ENCODE assay signal across 8 cellular contexts in the genomic region with DNA sequence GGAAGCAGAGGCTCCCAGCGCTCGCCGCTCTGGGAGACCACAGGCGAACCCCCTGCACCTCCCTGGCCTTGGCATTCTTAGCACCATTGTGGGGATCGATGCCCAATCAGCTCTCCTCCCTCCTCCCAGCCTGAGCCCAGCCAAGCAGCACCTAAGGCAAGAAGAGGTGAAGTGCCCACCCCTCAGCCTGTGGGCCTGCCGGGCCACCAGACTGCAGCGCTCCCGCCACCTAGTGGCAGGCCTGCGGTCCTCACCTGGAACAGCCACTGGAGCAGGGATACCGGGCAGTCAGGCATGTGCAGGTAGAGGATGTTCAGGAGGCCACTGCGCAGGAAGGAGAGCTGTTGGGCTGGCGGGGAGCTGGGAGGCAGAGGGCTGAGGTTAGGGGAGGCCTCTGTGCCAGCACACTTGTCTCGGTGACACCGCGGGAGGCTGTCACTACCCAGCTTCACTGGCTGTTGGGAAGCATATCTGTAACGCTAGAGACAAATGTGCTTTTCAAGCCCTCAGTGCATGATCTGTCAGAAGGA. TPM values are rescaled to one million over a fixed set of nuclear protein-coding genes. Genes with fewer than 3 reads are reported as not detected.
DNase-seq lines count a peak whose midpoint lies in the region; ATAC-seq lines count a peak whose summit lies in the region.

No MANE protein-coding gene starts in this region.

- no peak overlapping the region for H3K4me3 ChIP-seq in CD4-positive, CD25-positive, alpha-beta regulatory T cell (ENCODE audit: low read depth, low read length)
- H3K4me3 ChIP-seq in HAP-1, result no peak overlapping the region

- no peak overlapping the region for H3K27ac ChIP-seq in CD4-positive, CD25-positive, alpha-beta regulatory T cell (ENCODE audit: insufficient read depth, low read length, poor library complexity, severe bottlenecking)

- peak overlapping the region in 2 of 4 donors; percentile 27 to 32 for H3K4me3 Mint-ChIP-seq in CD4-positive, CD25-positive, alpha-beta regulatory T cell

- H3K36me3 ChIP-seq in CD4-positive, CD25-positive, alpha-beta regulatory T cell (ENCODE audit: control insufficient read depth, insufficient read depth, low read length), result no peaks in the 10 kb centered on the region
- no peaks in the 10 kb centered on the region for H3K36me3 ChIP-seq in HAP-1 (replicated peaks)

- peaks cover 9% of the 10 kb centered on the region for H3K27me3 Mint-ChIP-seq in CD4-positive, CD25-positive, alpha-beta regulatory T cell

- peak; percentile 91 to 92 for ATAC-seq in CD4-positive, CD25-positive, alpha-beta regulatory T cell (ENCODE audit: low read depth in 2 of 2)
- ATAC-seq in HG02678 (IDR thresholded peaks at IDR 0.05; ENCODE audit: unreplicated experiment), result no peak

- H3K9me3 Mint-ChIP-seq in CD4-positive, CD25-positive, alpha-beta regulatory T cell, result no peaks in the 10 kb centered on the region

- no peaks in the 10 kb centered on the region for H3K36me3 Mint-ChIP-seq in CD4-positive, CD25-positive, alpha-beta regulatory T cell

- in situ Hi-C loops in HAP-1 (cut with MboI; ENCODE audit: low sequenced_read_pairs), result loop anchor here (5.0 kb wide), 1 partner anchor 94 kb away; a partner anchor contains a TSS

- peak overlapping the region in 1 of 3 donors; percentile 48 for H3K27ac Mint-ChIP-seq in CD4-positive, CD25-positive, alpha-beta regulatory T cell

- peaks cover 5 to 24% (median 14%) of the 10 kb centered on the region in 4 donors for H3K4me1 Mint-ChIP-seq in CD4-positive, CD25-positive, alpha-beta regulatory T cell

- no peaks in the 10 kb centered on the region for H3K9me3 ChIP-seq in CD4-positive, CD25-positive, alpha-beta regulatory T cell (ENCODE audit: control insufficient read depth in 2 of 2, low read length in 2 of 2)
- H3K9me3 ChIP-seq in HAP-1, result no peaks in the 10 kb centered on the region

- peak; percentile 54 to 77 (median 75) for DNase-seq in CD4-positive, CD25-positive, alpha-beta regulatory T cell
- DNase-seq in HAP-1 (ENCODE audit: low spot score in 2 of 2) (peak; percentile 71 to 87), NCI-H2196 treated with DMSO at 0.1 percent for 48 hours (lab: John Stamatoyannopoulos, UW; ENCODE audit: unreplicated experiment) (peak; percentile 78), kidney glomerular epithelial cell (lab: John Stamatoyannopoulos, UW) (peak; percentile 49)
- peak; percentile 71 for DNase-seq in activated CD4-positive, CD25-positive, alpha-beta regulatory T cell treated with anti-CD3 and anti-CD28 coated beads, Interleukin-2, amount 50 U/mL, for 72 hours
- peak; percentile 73 for DNase-seq in central memory CD4-positive, alpha-beta T cell
- peak; percentile 79 to 80 for DNase-seq in stimulated activated CD4-positive, alpha-beta T cell treated with anti-CD3 and anti-CD28 coated beads, Interleukin-2, amount 100 ng/mL, for 24 hours

- no peaks in the 10 kb centered on the region for H3K27me3 ChIP-seq in CD4-positive, CD25-positive, alpha-beta regulatory T cell (ENCODE audit: control insufficient read depth, insufficient read depth, low read length)
- no peaks in the 10 kb centered on the region for H3K27me3 ChIP-seq in HAP-1 (ENCODE audit: low read depth)

- peaks cover 14% of the 10 kb centered on the region for H3K4me1 ChIP-seq in CD4-positive, CD25-positive, alpha-beta regulatory T cell (ENCODE audit: control insufficient read depth, insufficient read depth, low read length, poor library complexity, severe bottlenecking)
- H3K4me1 ChIP-seq in HAP-1, result peaks cover 3% of the 10 kb centered on the region; the same call in 1 of the 2 replicates

RNA-seq across cellular contexts. Expression of a gene that starts 35.2 kb away (rescaled TPM):
- not detected for total RNA-seq in CD4-positive, CD25-positive, alpha-beta regulatory T cell
- under 1 TPM in 2 of 4 donors, not detected in 2; 0.06 to 0.59 TPM for polyA plus RNA-seq in CD4-positive, CD25-positive, alpha-beta regulatory T cell
